13 cellular contexts compared by ENCODE assay signal in genomic region chr4:76562851-76563803, GRCh38.
A peak's percentile ranks its signal among the peaks of the same experiment; 100 is the strongest.
DNase-seq lines count a peak whose midpoint lies in the region; ATAC-seq and TF ChIP-seq lines count a peak whose summit lies in the region.
"Had no signal": no experiment of that assay in that cellular context is flagged by ENCODE, and none has a peak within 500 bp of the region (broad histone marks: within the 10 kb centered on the region; RNA-seq: fewer than 3 reads in every experiment).

No MANE protein-coding gene starts in this region.

- intact Hi-C loops in natural killer cell (cut with micrococcal nuclease) (no loop called here), MCF 10A (cut with micrococcal nuclease) (no loop called here), lower lobe of right lung (cut with DNase I) (no loop called here), dorsolateral prefrontal cortex (cut with DNase I) (no loop called here)

- no peaks in the 10 kb centered on the region for H3K36me3 Mint-ChIP-seq in natural killer cell treated with Interleukin-12 subunit alpha and Interleukin-12 subunit beta and Interleukin-15 and Interleukin-18, amount 100 ng/mL, for 72 hours
- no peaks in the 10 kb centered on the region for H3K36me3 Mint-ChIP-seq in natural killer cell
- no peaks in the 10 kb centered on the region for H3K36me3 Mint-ChIP-seq in MCF 10A (ENCODE audit: insufficient read depth, unreplicated experiment)
- H3K36me3 Mint-ChIP-seq in stimulated activated effector memory CD8-positive, alpha-beta T cell treated with anti-CD3 and anti-CD28 coated beads, Interleukin-12 subunit alpha, Interleukin-12 subunit beta, amount 100 ng/mL, for 72 hours, result no peaks in the 10 kb centered on the region
- H3K36me3 Mint-ChIP-seq: naive thymus-derived CD4-positive, alpha-beta T cell had no signal

- no peaks in the 10 kb centered on the region for H3K9me3 ChIP-seq in lower lobe of right lung

- no peak overlapping the region for H3K4me3 Mint-ChIP-seq in natural killer cell treated with Interleukin-12 subunit alpha and Interleukin-12 subunit beta and Interleukin-15 and Interleukin-18, amount 100 ng/mL, for 72 hours
- H3K4me3 Mint-ChIP-seq in natural killer cell, result no peak overlapping the region
- H3K4me3 Mint-ChIP-seq in MCF 10A (ENCODE audit: unreplicated experiment), result no peak overlapping the region
- H3K4me3 Mint-ChIP-seq in stimulated activated effector memory CD8-positive, alpha-beta T cell treated with anti-CD3 and anti-CD28 coated beads, Interleukin-12 subunit alpha, Interleukin-12 subunit beta, amount 100 ng/mL, for 72 hours, result no peak overlapping the region
- H3K4me3 Mint-ChIP-seq: central memory CD8-positive, alpha-beta T cell; naive thymus-derived CD4-positive, alpha-beta T cell; T-helper 17 cell had no signal

- peak; percentile 6 to 46 for ATAC-seq in natural killer cell treated with Interleukin-12 subunit alpha and Interleukin-12 subunit beta and Interleukin-15 and Interleukin-18, amount 100 ng/mL, for 72 hours
- ATAC-seq in natural killer cell (no peak), lower lobe of right lung (peak; percentile 59 to 62), GM21529 (IDR thresholded peaks at IDR 0.05; ENCODE audit: unreplicated experiment) (no peak)
- no peak for ATAC-seq in stimulated activated effector memory CD8-positive, alpha-beta T cell treated with anti-CD3 and anti-CD28 coated beads, Interleukin-12 subunit alpha, Interleukin-12 subunit beta, amount 100 ng/mL, for 72 hours
- ATAC-seq: naive thymus-derived CD4-positive, alpha-beta T cell; T-helper 17 cell had no signal

- H3K36me3 ChIP-seq in lower lobe of right lung, result no peaks in the 10 kb centered on the region

- H3K4me3 ChIP-seq in lower lobe of right lung (no peak overlapping the region), dorsolateral prefrontal cortex (no peak overlapping the region)

- CTCF ChIA-PET in MCF 10A (lab: Yijun Ruan, JAX), result no interaction called here

- no peak for DNase-seq in natural killer cell treated with Interleukin-12 subunit alpha and Interleukin-12 subunit beta and Interleukin-15 and Interleukin-18, amount 100 ng/mL, for 72 hours (ENCODE audit: low spot score)
- no peak for DNase-seq in natural killer cell
- DNase-seq in MCF 10A (ENCODE audit: unreplicated experiment), result no peak
- DNase-seq in lower lobe of right lung, result no peak
- DNase-seq in NOMO-1 treated with dmso at 0.1 percent for 144 hours (lab: John Stamatoyannopoulos, UW; ENCODE audit: unreplicated experiment), result no peak
- no peak for DNase-seq in dorsolateral prefrontal cortex
- DNase-seq in stimulated activated effector memory CD8-positive, alpha-beta T cell treated with anti-CD3 and anti-CD28 coated beads, Interleukin-12 subunit alpha, Interleukin-12 subunit beta, amount 100 ng/mL, for 72 hours (ENCODE audit: low spot score in 2 of 2), result no peak
- DNase-seq: GF-D8; head of caudate nucleus; naive thymus-derived CD4-positive, alpha-beta T cell; T-helper 17 cell had no signal

- no peaks in the 10 kb centered on the region for H3K9me3 Mint-ChIP-seq in natural killer cell treated with Interleukin-12 subunit alpha and Interleukin-12 subunit beta and Interleukin-15 and Interleukin-18, amount 100 ng/mL, for 72 hours
- H3K9me3 Mint-ChIP-seq in natural killer cell (no peaks in the 10 kb centered on the region), MCF 10A (ENCODE audit: unreplicated experiment) (no peaks in the 10 kb centered on the region)
- no peaks in the 10 kb centered on the region for H3K9me3 Mint-ChIP-seq in stimulated activated effector memory CD8-positive, alpha-beta T cell treated with anti-CD3 and anti-CD28 coated beads, Interleukin-12 subunit alpha, Interleukin-12 subunit beta, amount 100 ng/mL, for 72 hours
- H3K9me3 Mint-ChIP-seq: central memory CD8-positive, alpha-beta T cell; naive thymus-derived CD4-positive, alpha-beta T cell had no signal

- POLR2A ChIA-PET in MCF 10A (lab: Yijun Ruan, JAX), result interaction anchor here (0.9 to 1.8 kb wide), 5 partner anchors 10 to 174 kb away, joined by 3 to 6 read pairs (median 3); no protein-coding TSS in a partner anchor

- no peak for TF ChIP-seq CTCF in natural killer cell (IDR thresholded peaks at IDR 0.05)
- TF ChIP-seq CTCF in MCF 10A (IDR thresholded peaks at IDR 0.05; ENCODE audit: unreplicated experiment), result no peak
- no peak for TF ChIP-seq CTCF in lower lobe of right lung (IDR thresholded peaks at IDR 0.05)
- no peak for TF ChIP-seq CTCF in dorsolateral prefrontal cortex (IDR thresholded peaks at IDR 0.05 in 54 of 56, conservative IDR thresholded peaks at IDR 0.05 in 2 of 56; ENCODE audit: low read depth in 1 of 56, partially characterized antibody in 56 of 56)

- H3K27me3 ChIP-seq in lower lobe of right lung (ENCODE audit: low read depth), result no peaks in the 10 kb centered on the region
- H3K27me3 ChIP-seq in dorsolateral prefrontal cortex, result no peaks in the 10 kb centered on the region

- BruUV-seq in MCF 10A (replicated peaks; lab: Mats Ljungman, UMichigan), result no TSS peak

- H3K4me1 Mint-ChIP-seq in natural killer cell treated with Interleukin-12 subunit alpha and Interleukin-12 subunit beta and Interleukin-15 and Interleukin-18, amount 100 ng/mL, for 72 hours (ENCODE audit: low read depth in 2 of 2), result peaks cover 0 to 4% of the 10 kb centered on the region in 2 donors
- H3K4me1 Mint-ChIP-seq in natural killer cell, result no peaks in the 10 kb centered on the region
- peaks cover 13% of the 10 kb centered on the region for H3K4me1 Mint-ChIP-seq in MCF 10A (ENCODE audit: insufficient read depth, unreplicated experiment)
- peaks cover 8% of the 10 kb centered on the region for H3K4me1 Mint-ChIP-seq in stimulated activated effector memory CD8-positive, alpha-beta T cell treated with anti-CD3 and anti-CD28 coated beads, Interleukin-12 subunit alpha, Interleukin-12 subunit beta, amount 100 ng/mL, for 72 hours
- H3K4me1 Mint-ChIP-seq: central memory CD8-positive, alpha-beta T cell; T-helper 17 cell had no signal

- no peaks in the 10 kb centered on the region for H3K4me1 ChIP-seq in lower lobe of right lung

- no peak overlapping the region for H3K27ac Mint-ChIP-seq in natural killer cell treated with Interleukin-12 subunit alpha and Interleukin-12 subunit beta and Interleukin-15 and Interleukin-18, amount 100 ng/mL, for 72 hours
- H3K27ac Mint-ChIP-seq in natural killer cell (no peak overlapping the region), MCF 10A (ENCODE audit: low read depth, unreplicated experiment) (peak overlapping the region; percentile 33)
- no peak overlapping the region for H3K27ac Mint-ChIP-seq in stimulated activated effector memory CD8-positive, alpha-beta T cell treated with anti-CD3 and anti-CD28 coated beads, Interleukin-12 subunit alpha, Interleukin-12 subunit beta, amount 100 ng/mL, for 72 hours
- H3K27ac Mint-ChIP-seq: naive thymus-derived CD4-positive, alpha-beta T cell; T-helper 17 cell had no signal

- H3K27me3 Mint-ChIP-seq in natural killer cell treated with Interleukin-12 subunit alpha and Interleukin-12 subunit beta and Interleukin-15 and Interleukin-18, amount 100 ng/mL, for 72 hours, result peaks cover 5 to 24% of the 10 kb centered on the region in 2 donors
- H3K27me3 Mint-ChIP-seq in natural killer cell (ENCODE audit: low read depth in 2 of 2) (peaks cover 0 to 11% of the 10 kb centered on the region in 2 donors), MCF 10A (ENCODE audit: insufficient read depth, unreplicated experiment) (no peaks in the 10 kb centered on the region)

- H3K27ac ChIP-seq in lower lobe of right lung, result no peak overlapping the region
- H3K27ac ChIP-seq in dorsolateral prefrontal cortex, result no peak overlapping the region

Comparison
In these comparisons a context has a peak if more than half of its experiments do, and no peak if none do; other contexts are left out.
1. ATAC-seq: peak in natural killer cell treated with Interleukin-12 subunit alpha and Interleukin-12 subunit beta and Interleukin-15 and Interleukin-18, amount 100 ng/mL, for 72 hours (2 of 2) and lower lobe of right lung (2 of 2); none in natural killer cell (0 of 3), stimulated activated effector memory CD8-positive, alpha-beta T cell treated with anti-CD3 and anti-CD28 coated beads, Interleukin-12 subunit alpha, Interleukin-12 subunit beta, amount 100 ng/mL, for 72 hours (single experiment) and GM21529 (single experiment).